ENCODE assay signal across 1 cellular context in the genomic region with DNA sequence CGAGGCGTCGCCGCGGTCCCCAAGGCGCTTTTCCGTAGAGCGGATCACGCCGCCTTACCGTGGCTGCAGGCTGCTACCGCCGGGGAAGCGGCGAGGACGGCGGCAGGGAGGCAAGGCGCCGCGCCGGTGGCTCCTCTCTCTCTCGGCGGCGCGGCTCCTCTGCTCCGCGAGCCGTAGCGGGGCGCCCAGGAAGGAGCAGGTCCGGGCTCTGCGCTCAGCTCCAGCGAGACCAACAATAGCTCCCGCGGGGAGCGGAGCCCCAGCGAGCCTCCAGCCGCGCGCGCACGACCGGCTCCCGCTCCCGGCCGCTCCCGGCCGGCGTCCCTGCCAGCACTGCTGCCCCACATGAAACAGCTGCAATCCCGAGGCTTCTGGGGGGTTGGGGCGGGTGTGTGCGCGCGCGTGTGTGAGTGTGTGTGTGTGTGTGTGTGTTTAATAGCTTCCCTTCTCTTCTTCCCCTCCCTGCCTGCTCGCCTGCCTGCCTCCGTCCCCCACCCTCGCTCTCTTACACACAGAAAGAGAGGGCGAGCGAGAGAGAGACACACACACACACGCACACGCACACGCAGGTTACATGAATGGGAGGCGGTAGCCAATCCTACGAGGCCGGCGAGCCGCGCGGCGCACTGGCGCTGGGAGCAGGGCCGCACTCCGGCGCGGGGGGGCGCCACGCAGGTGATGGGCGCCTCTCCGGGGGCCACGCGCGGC.
TF ChIP-seq lines count a peak whose summit lies in the region.

TENM4 (minus strand) TSS at position 580 of the 708 bp plus-strand sequence. CDS start 371,086 bp downstream, outside the sequence.

TF ChIP-seq in GM12878, 131 proteins besides CTCF, POLR2A, EP300 and RAD21 (continued from another document):
- TF ChIP-seq ZNF217 (IDR thresholded peaks at IDR 0.05) (peak; percentile 35; the same call in 1 of the 2 replicates), SUZ12 (IDR thresholded peaks at IDR 0.05; ENCODE audit: unreplicated experiment) (no peak), ESRRA (IDR thresholded peaks at IDR 0.05; ENCODE audit: low read length) (no peak), ZSCAN29 (IDR thresholded peaks at IDR 0.05) (no peak), POLR2AphosphoS5 (IDR thresholded peaks at IDR 0.05; ENCODE audit: low read length) (no peak), ZNF24 (IDR thresholded peaks at IDR 0.05) (0 out of 2 replicates have a peak, but pooled peaks have one; percentile 21), ZNF687 (IDR thresholded peaks at IDR 0.05) (0 out of 2 replicates have a peak, but pooled peaks have one; percentile 24), CEBPZ (IDR thresholded peaks at IDR 0.05; ENCODE audit: low read depth, low read length) (no peak), MTA3 (IDR thresholded peaks at IDR 0.05; ENCODE audit: borderline replicate concordance, low read length) (no peak), BHLHE40 (IDR thresholded peaks at IDR 0.05; ENCODE audit: borderline replicate concordance in 1 of 2, low read depth in 2 of 2, low read length in 1 of 2) (peak in 1 of 2 experiments; percentile 33; a peak in 2 of 4 replicates), ASH2L (IDR thresholded peaks at IDR 0.05; ENCODE audit: borderline replicate concordance, low read depth) (no peak), SREBF1 (IDR thresholded peaks at IDR 0.05; ENCODE audit: low read length) (no peak), ZBTB11 (CRISPR knock-in tag; IDR thresholded peaks at IDR 0.05) (no peak), DPF2 (IDR thresholded peaks at IDR 0.05) (peak; percentile 18; the same call in 1 of the 2 replicates), SREBF2 (IDR thresholded peaks at IDR 0.05; ENCODE audit: low read length) (no peak)
- TF ChIP-seq, protein P1, sequence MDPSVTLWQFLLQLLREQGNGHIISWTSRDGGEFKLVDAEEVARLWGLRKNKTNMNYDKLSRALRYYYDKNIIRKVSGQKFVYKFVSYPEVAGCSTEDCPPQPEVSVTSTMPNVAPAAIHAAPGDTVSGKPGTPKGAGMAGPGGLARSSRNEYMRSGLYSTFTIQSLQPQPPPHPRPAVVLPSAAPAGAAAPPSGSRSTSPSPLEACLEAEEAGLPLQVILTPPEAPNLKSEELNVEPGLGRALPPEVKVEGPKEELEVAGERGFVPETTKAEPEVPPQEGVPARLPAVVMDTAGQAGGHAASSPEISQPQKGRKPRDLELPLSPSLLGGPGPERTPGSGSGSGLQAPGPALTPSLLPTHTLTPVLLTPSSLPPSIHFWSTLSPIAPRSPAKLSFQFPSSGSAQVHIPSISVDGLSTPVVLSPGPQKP (IDR thresholded peaks at IDR 0.05; ENCODE audit: low read depth, low read length) = no peak
